In the genomic region with DNA sequence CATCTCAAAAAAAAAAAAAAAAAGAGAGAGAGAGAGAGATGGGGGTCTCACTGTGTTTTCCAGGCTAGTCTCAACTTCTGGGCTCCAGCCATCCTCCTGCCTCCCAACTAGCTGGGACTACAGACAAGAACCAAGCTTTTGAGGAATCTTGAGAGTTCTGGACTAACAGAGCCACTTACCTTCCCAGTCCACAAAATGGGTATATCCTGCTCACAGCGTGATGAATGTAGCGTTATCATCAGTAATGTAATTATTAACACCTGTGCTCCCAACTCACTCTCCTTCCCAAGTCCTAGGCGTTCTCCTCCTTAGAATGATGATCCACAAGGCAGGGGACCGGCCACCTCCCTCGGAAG, we compare ENCODE assay signal across 12 cellular contexts. TPM values are rescaled to one million over a fixed set of nuclear protein-coding genes. Genes with fewer than 3 reads are reported as not detected.
A peak's percentile ranks its signal among the peaks of the same experiment; 100 is the strongest.
DNase-seq lines count a peak whose midpoint lies in the region; ATAC-seq, FAIRE-seq and TF ChIP-seq lines count a peak whose summit lies in the region.
"Had no signal": no experiment of that assay in that cellular context is flagged by ENCODE, and none has a peak within 500 bp of the region (broad histone marks: within the 10 kb centered on the region; RNA-seq: fewer than 3 reads in every experiment).

No MANE protein-coding gene starts in this region.

- H3K4me2 ChIP-seq in K562 (ENCODE audit: insufficient read depth, low read length) = peak overlapping the region; percentile 77

- no TSS peak for BruUV-seq in A673 (replicated peaks; lab: Mats Ljungman, UMichigan)
- no TSS peak for BruUV-seq in K562 (replicated peaks; lab: Mats Ljungman, UMichigan)

- H3K36me3 ChIP-seq in A673 (ENCODE audit: insufficient read depth, low read length, poor library complexity, severe bottlenecking) = no peaks in the 10 kb centered on the region
- no peaks in the 10 kb centered on the region for H3K36me3 ChIP-seq in GM06990 (ENCODE audit: control insufficient read depth, insufficient read depth, low read length)
- H3K36me3 ChIP-seq in K562 (ENCODE audit: control insufficient read depth, insufficient read depth, low read length) = no peaks in the 10 kb centered on the region
- H3K36me3 ChIP-seq in muscle layer of colon (ENCODE audit: insufficient read depth, low read length) = no peaks in the 10 kb centered on the region

- POLR2A ChIA-PET in A673 (lab: Charles Lee; ENCODE audit: low non-redundant PET) = interaction anchor here (0.7 kb wide), 1 partner anchor 490 kb away, joined by 22 read pairs; no protein-coding TSS in a partner anchor
- POLR2A ChIA-PET in K562 (lab: Yijun Ruan, JAX) = interaction anchor here (0.7 to 1.5 kb wide), 3 partner anchors 26 to 209 kb away, joined by 3 to 5 read pairs (median 4); a partner anchor contains a TSS

- H3K4me3 ChIP-seq in A673 (ENCODE audit: low read depth, low read length, poor library complexity, severe bottlenecking) = peak overlapping the region; percentile 30
- H3K4me3 ChIP-seq in GM06990 (replicated peaks; ENCODE audit: low read depth, low read length) = peak overlapping the region; percentile 51; the same call in 1 of the 2 replicates
- H3K4me3 ChIP-seq in K562 = peak overlapping the region; percentile 58
- H3K4me3 ChIP-seq in muscle layer of colon (ENCODE audit: low read depth in 1 of 2, low read length in 2 of 2) = peak overlapping the region; percentile 14 to 20

- CTCF ChIA-PET in A673 (lab: Charles Lee) = interaction anchor here (0.6 to 0.7 kb wide), 2 partner anchors 13 to 133 kb away, joined by 4 to 16 read pairs; no protein-coding TSS in a partner anchor
- CTCF ChIA-PET in K562 (lab: Yijun Ruan, JAX; ENCODE audit: low intra/inter-chr PET ratio) = interaction anchor here (0.6 kb wide), 1 partner anchor 101 kb away, joined by 3 read pairs; no protein-coding TSS in a partner anchor

- intact Hi-C loops in A673 (cut with micrococcal nuclease; ENCODE audit: unreplicated experiment) (no loop called here), K562 (cut with micrococcal nuclease) (no loop called here)

- H3K27ac ChIP-seq in A673 (ENCODE audit: low read depth, low read length, poor library complexity, severe bottlenecking) = peak overlapping the region; percentile 23
- peak overlapping the region; percentile 42; the same call in 1 of the 3 replicates for H3K27ac ChIP-seq in K562 (ENCODE audit: extremely low read depth, low read depth, low read length)
- H3K27ac ChIP-seq in muscle layer of colon (ENCODE audit: low read depth, low read length) = no peak overlapping the region

- TF ChIP-seq RAD21 in K562 (CRISPR knock-in tag; conservative IDR thresholded peaks at IDR 0.05 in 1 of 2, IDR thresholded peaks at IDR 0.05 in 1 of 2) = no peak

- H3K9ac ChIP-seq in K562 (ENCODE audit: insufficient read depth in 1 of 2, low read depth in 2 of 2, low read length in 2 of 2) = peak overlapping the region; percentile 62 to 89; a peak in 3 of 4 replicates
- no peak overlapping the region for H3K9ac ChIP-seq in muscle layer of colon (ENCODE audit: low read length)

- H3K27me3 ChIP-seq in A673 (replicated peaks; ENCODE audit: insufficient read depth, low read depth, low read length, poor library complexity) (no peaks in the 10 kb centered on the region), GM06990 (replicated peaks; ENCODE audit: control insufficient read depth, insufficient read depth, low read length) (no peaks in the 10 kb centered on the region), K562 (ENCODE audit: control insufficient read depth in 2 of 2, insufficient read depth in 2 of 2, low read length in 2 of 2) (peaks cover 3 to 4% of the 10 kb centered on the region in 2 experiments; a peak in 1 of 5 replicates), muscle layer of colon (ENCODE audit: control insufficient read depth in 1 of 2, insufficient read depth in 2 of 2, low read length in 2 of 2) (peaks cover 0 to 6% of the 10 kb centered on the region in 2 donors)

- H4K20me1 ChIP-seq in K562 (replicated peaks; ENCODE audit: control insufficient read depth, insufficient read depth, low read length) = no peaks in the 10 kb centered on the region

- no peak for TF ChIP-seq EP300 in K562 (IDR thresholded peaks at IDR 0.05; ENCODE audit: low read length)

- TF ChIP-seq CTCF in A673 (conservative IDR thresholded peaks at IDR 0.05; ENCODE audit: low read depth, low read length) (no peak), GM06990 (IDR thresholded peaks at IDR 0.05; ENCODE audit: insufficient read depth, low read length, poor library complexity, severe bottlenecking) (no peak), K562 (IDR thresholded peaks at IDR 0.05 in 2 of 3, conservative IDR thresholded peaks at IDR 0.05 in 1 of 3; ENCODE audit: insufficient read depth in 2 of 3, low read depth in 1 of 3, low read length in 3 of 3) (no peak)

- no peaks in the 10 kb centered on the region for H3K9me1 ChIP-seq in K562 (ENCODE audit: control insufficient read depth, insufficient read depth, low read length)

- no peaks in the 10 kb centered on the region for H3K9me3 ChIP-seq in A673 (ENCODE audit: low read depth, low read length, poor library complexity, severe bottlenecking)
- no peaks in the 10 kb centered on the region; the same call in 1 of the 2 replicates for H3K9me3 ChIP-seq in K562 (replicated peaks; ENCODE audit: control insufficient read depth, insufficient read depth, low read depth, low read length)
- H3K9me3 ChIP-seq in muscle layer of colon (ENCODE audit: low read length) = no peaks in the 10 kb centered on the region

- 12% methylated on average over 5 of the region's 5 CpGs for WGBS in K562 (ENCODE audit: insufficient coverage, low coverage, missing lambda C conversion rate)

- ATAC-seq in K562 (no peak), HG03025 (IDR thresholded peaks at IDR 0.05; ENCODE audit: low FRiP score, unreplicated experiment) (no peak), GM18511 (IDR thresholded peaks at IDR 0.05; ENCODE audit: unreplicated experiment) (no peak)

- H3K4me1 ChIP-seq in A673 (ENCODE audit: insufficient read depth, low read length, poor library complexity, severe bottlenecking) = peaks cover 13% of the 10 kb centered on the region
- peaks cover 6 to 32% of the 10 kb centered on the region in 2 experiments for H3K4me1 ChIP-seq in K562 (replicated peaks in 1 of 2; ENCODE audit: control insufficient read depth in 2 of 2, insufficient read depth in 2 of 2, low read length in 2 of 2)
- H3K4me1 ChIP-seq in muscle layer of colon (ENCODE audit: insufficient read depth, low read length) = no peaks in the 10 kb centered on the region

- TF ChIP-seq POLR2A in K562 (conservative IDR thresholded peaks at IDR 0.05) = no peak

- in situ Hi-C loops in K562 (cut with MboI) = loop anchor here (10.0 kb wide), 1 partner anchor 612 kb away; no protein-coding TSS in a partner anchor

- DNase-seq in A673 (ENCODE audit: low spot score) = no peak
- DNase-seq in GM06990 (ENCODE audit: extremely low read depth, insufficient read length) = no peak
- no peak for DNase-seq in K562 (ENCODE audit: extremely low read depth in 1 of 4, low spot score in 3 of 4)
- DNase-seq in EL = no peak
- no peak for DNase-seq in COR-L47 (lab: John Stamatoyannopoulos, UW)
- DNase-seq: NCI-H1092, NCI-H69 had no signal

- no peaks in the 10 kb centered on the region for H3K79me2 ChIP-seq in K562 (ENCODE audit: control insufficient read depth, insufficient read depth, low read length)

- FAIRE-seq in K562 (lab: Jason Lieb, UNC) = no peak
- FAIRE-seq: endometrium had no signal

- peak overlapping the region; percentile 96 for H2AFZ ChIP-seq in K562 (ENCODE audit: low read depth, low read length)

RNA-seq across cellular contexts. Expression of a gene that starts 4.6 kb away (rescaled TPM):
- total RNA-seq in A673 (2021) (4.9 and 7.1 TPM in 2 replicates), K562 (2014; rRNA removed) (not detected in 2 replicates), K562 (2014; rRNA removed; fragmentation: Illumina TruSeq; extraction: Trizol) (not detected in 2 replicates), K562 (2015; rRNA removed; fragmentation: Illumina TruSeq; extraction: Trizol) (not detected in 2 replicates), K562 (2021) (not detected in 2 replicates)
- total RNA-seq in K562 (2011; cell fraction: chromatin; rRNA removed; ENCODE audit: low replicate concordance) = not detected in 2 replicates
- not detected in 2 replicates for total RNA-seq in K562 (2011; cell fraction: nucleolus; rRNA removed)
- not detected in 2 replicates for total RNA-seq in K562 (2011; cell fraction: nucleoplasm; rRNA removed)
- polyA plus RNA-seq in K562 (2011; rRNA removed) (not detected in 2 replicates), K562 (2014; fragmentation: Illumina TruSeq; extraction: Trizol) (not detected in 2 replicates), K562 (2014; fragmentation: Nextera tagmentation; extraction: Ambion mirVana) (not detected), K562 (2014; rRNA removed) (not detected in 2 replicates)
- not detected in 2 replicates for polyA plus RNA-seq in K562 (2011; cell fraction: cytosol; rRNA removed)
- polyA plus RNA-seq in K562 (2011; cell fraction: nucleus; rRNA removed) = not detected in 2 replicates
- polyA plus RNA-seq in K562 (2012) = not detected in 2 replicates
- polyA minus RNA-seq in K562 (2011; rRNA and poly(A)+ RNA removed) = not detected in 2 replicates
- polyA minus RNA-seq in K562 (2011; cell fraction: cytosol; rRNA and poly(A)+ RNA removed) = not detected in 2 replicates
- not detected in 2 replicates for polyA minus RNA-seq in K562 (2011; cell fraction: nucleus; rRNA and poly(A)+ RNA removed)
- total RNA-seq: kidney epithelial cell had no signal

RNA-seq across cellular contexts. Expression of a gene that starts 33.6 kb away (rescaled TPM):
- 3.2 and 4.0 TPM in 2 replicates for total RNA-seq in A673 (2021)
- total RNA-seq in K562 (2011; cell fraction: chromatin; rRNA removed; ENCODE audit: low replicate concordance) = 4.2 and 15.2 TPM in 2 replicates
- total RNA-seq in K562 (2011; cell fraction: nucleolus; rRNA removed) = 11.3 and 15.2 TPM in 2 replicates
- 7.3 TPM in 2 replicates for total RNA-seq in K562 (2011; cell fraction: nucleoplasm; rRNA removed)
- total RNA-seq in K562 (2014; rRNA removed) = 3.6 and 4.2 TPM in 2 replicates
- 1.9 and 2.4 TPM in 2 replicates for total RNA-seq in K562 (2014; rRNA removed; fragmentation: Illumina TruSeq; extraction: Trizol)
- total RNA-seq in K562 (2015; rRNA removed; fragmentation: Illumina TruSeq; extraction: Trizol) = 4.6 and 6.0 TPM in 2 replicates
- 5.9 and 6.1 TPM in 2 replicates for total RNA-seq in K562 (2021)
- 3.0 and 5.5 TPM in 2 replicates for polyA plus RNA-seq in K562 (2011; rRNA removed)
- 5.1 and 5.3 TPM in 2 replicates for polyA plus RNA-seq in K562 (2011; cell fraction: cytosol; rRNA removed)
- 13.5 and 15.3 TPM in 2 replicates for polyA plus RNA-seq in K562 (2011; cell fraction: nucleus; rRNA removed)
- 4.7 and 8.9 TPM in 2 replicates for polyA plus RNA-seq in K562 (2012)
- 4.6 and 4.8 TPM in 2 replicates for polyA plus RNA-seq in K562 (2014; fragmentation: Illumina TruSeq; extraction: Trizol)
- polyA plus RNA-seq in K562 (2014; fragmentation: Nextera tagmentation; extraction: Ambion mirVana) = under 1 TPM; 0.75 to 0.88 TPM
- polyA plus RNA-seq in K562 (2014; rRNA removed) = 4.5 and 6.0 TPM in 2 replicates
- polyA minus RNA-seq in K562 (2011; rRNA and poly(A)+ RNA removed) = 1.4 and 1.6 TPM in 2 replicates
- 1.4 and 4.5 TPM in 2 replicates for polyA minus RNA-seq in K562 (2011; cell fraction: cytosol; rRNA and poly(A)+ RNA removed)
- polyA minus RNA-seq in K562 (2011; cell fraction: nucleus; rRNA and poly(A)+ RNA removed) = 4.6 and 7.6 TPM in 2 replicates

RNA-seq across cellular contexts. Expression of a gene that starts 33.7 kb away (rescaled TPM):
- total RNA-seq in A673 (2021) = 38.6 and 40.9 TPM in 2 replicates
- total RNA-seq in K562 (2011; cell fraction: chromatin; rRNA removed; ENCODE audit: low replicate concordance) = 61.5 and 146 TPM in 2 replicates
- 72.1 and 79.4 TPM in 2 replicates for total RNA-seq in K562 (2011; cell fraction: nucleolus; rRNA removed)
- total RNA-seq in K562 (2011; cell fraction: nucleoplasm; rRNA removed) = 61.5 and 70.7 TPM in 2 replicates
- 17.9 and 18.8 TPM in 2 replicates for total RNA-seq in K562 (2014; rRNA removed)
- total RNA-seq in K562 (2014; rRNA removed; fragmentation: Illumina TruSeq; extraction: Trizol) = 5.8 and 7.7 TPM in 2 replicates
- total RNA-seq in K562 (2015; rRNA removed; fragmentation: Illumina TruSeq; extraction: Trizol) = 12.0 and 12.9 TPM in 2 replicates
- total RNA-seq in K562 (2021) = 28.4 and 31.0 TPM in 2 replicates
- polyA plus RNA-seq in K562 (2011; rRNA removed) = 10.1 and 25.5 TPM in 2 replicates
- polyA plus RNA-seq in K562 (2011; cell fraction: cytosol; rRNA removed) = 8.9 and 11.7 TPM in 2 replicates
- 67.6 and 73.2 TPM in 2 replicates for polyA plus RNA-seq in K562 (2011; cell fraction: nucleus; rRNA removed)
- polyA plus RNA-seq in K562 (2012) = 17.9 and 39.2 TPM in 2 replicates
- polyA plus RNA-seq in K562 (2014; fragmentation: Illumina TruSeq; extraction: Trizol) = 15.6 and 21.2 TPM in 2 replicates
- under 1 TPM; 0.32 to 0.42 TPM for polyA plus RNA-seq in K562 (2014; fragmentation: Nextera tagmentation; extraction: Ambion mirVana)
- polyA plus RNA-seq in K562 (2014; rRNA removed) = 26.7 and 27.1 TPM in 2 replicates
- 8.3 and 8.9 TPM in 2 replicates for polyA minus RNA-seq in K562 (2011; rRNA and poly(A)+ RNA removed)
- polyA minus RNA-seq in K562 (2011; cell fraction: cytosol; rRNA and poly(A)+ RNA removed) = 9.0 and 11.1 TPM in 2 replicates
- polyA minus RNA-seq in K562 (2011; cell fraction: nucleus; rRNA and poly(A)+ RNA removed) = 15.9 and 19.3 TPM in 2 replicates
